Comparison of ENCODE assay signal across 16 cellular contexts in the genomic region with DNA sequence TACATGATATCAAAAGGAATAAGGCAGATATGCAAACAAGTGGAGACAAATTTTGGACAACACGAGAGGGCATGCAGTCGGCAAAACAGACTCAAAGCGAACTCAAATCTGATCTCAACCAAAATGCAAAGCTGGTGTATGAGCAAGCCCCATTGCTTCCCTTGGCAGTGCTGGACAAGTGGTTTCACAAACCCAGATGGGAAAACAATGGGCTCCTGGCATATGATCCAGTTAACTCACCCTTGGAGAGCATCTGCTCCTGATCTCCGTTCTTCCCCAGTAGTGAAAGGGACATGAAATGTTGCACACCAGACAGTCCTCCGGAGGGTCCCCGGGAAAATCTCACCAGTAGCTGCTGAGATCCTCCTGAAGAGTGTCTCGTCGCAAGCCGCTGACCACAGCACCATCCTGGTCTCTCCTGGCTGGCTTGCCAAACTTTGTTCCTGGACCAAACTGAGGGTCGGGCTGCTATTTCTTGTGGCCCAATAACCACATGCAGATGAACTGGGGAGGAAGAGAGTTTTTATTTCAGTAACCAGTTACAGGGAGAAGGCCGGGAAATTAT.
"Had no signal": no experiment of that assay in that cellular context is flagged by ENCODE, and none has a peak within 500 bp of the region (broad histone marks: within the 10 kb centered on the region; RNA-seq: fewer than 3 reads in every experiment).

No MANE protein-coding gene starts in this region.

- ATAC-seq: activated T-helper 17 cell treated with anti-CD3 and anti-CD28 coated beads, Interleukin-2, amount 50 U/mL, for 72 hours; effector memory CD8-positive, alpha-beta T cell; foreskin keratinocyte; heart right ventricle; left lobe of liver; mucosa of descending colon; naive thymus-derived CD8-positive, alpha-beta T cell; stimulated activated naive CD8-positive, alpha-beta T cell treated with anti-CD3 and anti-CD28 coated beads, Interleukin-15, Interleukin-2, amounts not matched to agents 100 U/mL and 50 U/mL, for 24 hours; WTC11 had no signal

- DNase-seq: activated CD4-positive, alpha-beta T cell treated with anti-CD3 and anti-CD28 coated beads for 48 hours; activated CD8-positive, alpha-beta memory T cell treated with anti-CD3 and anti-CD28 coated beads for 24 hours; activated naive CD4-positive, alpha-beta T cell treated with anti-CD3 and anti-CD28 coated beads for 36 hours; effector memory CD8-positive, alpha-beta T cell; foreskin keratinocyte; heart right ventricle; islet precursor cell; mammary epithelial cell; mucosa of descending colon; naive thymus-derived CD8-positive, alpha-beta T cell; stimulated activated CD4-positive, alpha-beta T cell treated with anti-CD3 and anti-CD28 coated beads, Interleukin-4, amount 100 ng/mL, for 1 hour; stimulated activated CD8-positive, alpha-beta memory T cell treated with anti-CD3 and anti-CD28 coated beads, Interleukin-4, amount 100 ng/mL, for 48 hours; stimulated activated naive CD8-positive, alpha-beta T cell treated with anti-CD3 and anti-CD28 coated beads, Interleukin-15, Interleukin-2, amounts not matched to agents 100 U/mL and 50 U/mL, for 24 hours had no signal
